In genomic region chr9:94175669-94176068, GRCh38 we compare ENCODE assay signal across 14 cellular contexts.
DNase-seq lines count a peak whose midpoint lies in the region; ATAC-seq and TF ChIP-seq lines count a peak whose summit lies in the region.
"Had no signal": no experiment of that assay in that cellular context is flagged by ENCODE, and none has a peak within 500 bp of the region (broad histone marks: within the 10 kb centered on the region; RNA-seq: fewer than 3 reads in every experiment).

No MANE protein-coding gene starts in this region.

- no peak for DNase-seq in CD8-positive, alpha-beta T cell
- DNase-seq in effector memory CD4-positive, alpha-beta T cell = no peak
- no peak for DNase-seq in osteocyte (ENCODE audit: extremely low spot score, unreplicated experiment)
- no peak for DNase-seq in GF-D8 (lab: John Stamatoyannopoulos, UW)
- no peak for DNase-seq in posterior vena cava (ENCODE audit: low spot score)
- DNase-seq in NCI-H187 (lab: John Stamatoyannopoulos, UW) = no peak
- DNase-seq: foreskin fibroblast, NCI-H2227 treated with DMSO at 0.1 percent for 48 hours, PC-3, right cardiac atrium, T-helper 1 cell had no signal

- no peaks in the 10 kb centered on the region for H3K9me3 ChIP-seq in CD8-positive, alpha-beta T cell (ENCODE audit: low read length)
- no peaks in the 10 kb centered on the region for H3K9me3 ChIP-seq in OCI-LY3 (ENCODE audit: insufficient read depth, low read length)
- H3K9me3 ChIP-seq in effector memory CD4-positive, alpha-beta T cell (ENCODE audit: control insufficient read depth, low read length) = no peaks in the 10 kb centered on the region
- H3K9me3 ChIP-seq: thoracic aorta had no signal

- H3K4me2 ChIP-seq in OCI-LY3 (ENCODE audit: low read length) = peak overlapping the region; percentile 43

- peaks cover 76% of the 10 kb centered on the region for H3K4me1 Mint-ChIP-seq in CD8-positive, alpha-beta T cell (ENCODE audit: low read depth)
- H3K4me1 Mint-ChIP-seq in osteocyte (ENCODE audit: unreplicated experiment) = peaks cover 72% of the 10 kb centered on the region

- peak overlapping the region; percentile 5 for H3K4me3 Mint-ChIP-seq in CD8-positive, alpha-beta T cell
- no peak overlapping the region for H3K4me3 Mint-ChIP-seq in osteocyte (ENCODE audit: unreplicated experiment)

- peaks cover 96% of the 10 kb centered on the region for H3K79me2 ChIP-seq in OCI-LY3 (ENCODE audit: low read length)

- intact Hi-C loops in CD8-positive, alpha-beta T cell (cut with DNase I, micrococcal nuclease) = loop anchor here in 1 of 2 experiments (2.0 to 10.0 kb wide), 3 partner anchors 83 to 1081 kb away; partner anchors contain the start of genes CARD19, PHF2 and ZNF169
- intact Hi-C loops in posterior vena cava (cut with DNase I) = loop anchor here in 1 of 2 donors (2.0 kb wide), 1 partner anchor 21 kb away; no protein-coding TSS in a partner anchor

- no peak for TF ChIP-seq CTCF in CD8-positive, alpha-beta T cell (IDR thresholded peaks at IDR 0.05)
- no peak for TF ChIP-seq CTCF in OCI-LY3 (IDR thresholded peaks at IDR 0.05; ENCODE audit: low read depth, low read length)
- TF ChIP-seq CTCF in osteocyte (IDR thresholded peaks at IDR 0.05) = no peak

- H3K27ac Mint-ChIP-seq in CD8-positive, alpha-beta T cell = peak overlapping the region; percentile 55
- H3K27ac Mint-ChIP-seq in osteocyte (ENCODE audit: unreplicated experiment) = peak overlapping the region; percentile 35

- peaks cover 35% of the 10 kb centered on the region for H3K4me1 ChIP-seq in CD8-positive, alpha-beta T cell (ENCODE audit: insufficient read depth, low read length)
- H3K4me1 ChIP-seq in OCI-LY3 (ENCODE audit: low read length) = peaks cover 73% of the 10 kb centered on the region
- peaks cover 16% of the 10 kb centered on the region for H3K4me1 ChIP-seq in effector memory CD4-positive, alpha-beta T cell (ENCODE audit: control insufficient read depth, insufficient read depth, low read length, poor library complexity, severe bottlenecking)

- no peaks in the 10 kb centered on the region for H3K9me3 Mint-ChIP-seq in CD8-positive, alpha-beta T cell
- no peaks in the 10 kb centered on the region for H3K9me3 Mint-ChIP-seq in osteocyte (ENCODE audit: unreplicated experiment)

- no peaks in the 10 kb centered on the region for H3K27me3 Mint-ChIP-seq in CD8-positive, alpha-beta T cell (ENCODE audit: low read depth)
- no peaks in the 10 kb centered on the region for H3K27me3 Mint-ChIP-seq in osteocyte (ENCODE audit: unreplicated experiment)

- no peak for ATAC-seq in CD8-positive, alpha-beta T cell
- no peak for ATAC-seq in HG03432 (IDR thresholded peaks at IDR 0.05; ENCODE audit: unreplicated experiment)
- ATAC-seq: PC-3 had no signal

- H2AFZ ChIP-seq in OCI-LY3 (ENCODE audit: low read depth, low read length) = no peak overlapping the region

- no peak overlapping the region for H3K9ac ChIP-seq in OCI-LY3 (ENCODE audit: low read length)

- CTCF ChIA-PET in CD8-positive, alpha-beta T cell (lab: Charles Lee) = interaction anchor here (3.1 kb wide), 1 partner anchor 37 kb away, joined by 13 read pairs; no protein-coding TSS in a partner anchor

- no peak overlapping the region for H3K4me3 ChIP-seq in CD8-positive, alpha-beta T cell (ENCODE audit: low read depth, low read length)
- H3K4me3 ChIP-seq in OCI-LY3 (ENCODE audit: low read length) = no peak overlapping the region
- H3K4me3 ChIP-seq in effector memory CD4-positive, alpha-beta T cell (ENCODE audit: insufficient read depth, low read depth, low read length, poor library complexity, severe bottlenecking) = no peak overlapping the region
- H3K4me3 ChIP-seq: thoracic aorta had no signal

- POLR2A ChIA-PET in CD8-positive, alpha-beta T cell (lab: Charles Lee) = no interaction called here

- H3K36me3 Mint-ChIP-seq in CD8-positive, alpha-beta T cell = peaks cover 61% of the 10 kb centered on the region
- peaks cover 54% of the 10 kb centered on the region for H3K36me3 Mint-ChIP-seq in osteocyte (ENCODE audit: unreplicated experiment)

- H3K27me3 ChIP-seq in CD8-positive, alpha-beta T cell (ENCODE audit: insufficient read depth, low read length) = no peaks in the 10 kb centered on the region
- H3K27me3 ChIP-seq in OCI-LY3 (ENCODE audit: low read depth, low read length) = no peaks in the 10 kb centered on the region
- H3K27me3 ChIP-seq in effector memory CD4-positive, alpha-beta T cell (replicated peaks; ENCODE audit: control insufficient read depth, insufficient read depth, low read length, poor library complexity, severe bottlenecking) = no peaks in the 10 kb centered on the region

- peaks cover 15% of the 10 kb centered on the region for H3K36me3 ChIP-seq in CD8-positive, alpha-beta T cell (ENCODE audit: insufficient read depth, low read length)
- H3K36me3 ChIP-seq in OCI-LY3 (replicated peaks; ENCODE audit: low read depth, low read length) = peaks cover 47% of the 10 kb centered on the region
- peaks cover 20% of the 10 kb centered on the region for H3K36me3 ChIP-seq in effector memory CD4-positive, alpha-beta T cell (ENCODE audit: control insufficient read depth, insufficient read depth, low read length)

- peaks cover 92% of the 10 kb centered on the region for H4K20me1 ChIP-seq in OCI-LY3 (ENCODE audit: insufficient read depth, low read length)

- no peak overlapping the region for H3K27ac ChIP-seq in CD8-positive, alpha-beta T cell (ENCODE audit: low read depth, low read length)
- H3K27ac ChIP-seq in OCI-LY3 (ENCODE audit: low read length) = 0 out of 2 replicates have a peak overlapping the region, but pooled peaks have one; percentile 13
- peak overlapping the region; percentile 2 for H3K27ac ChIP-seq in effector memory CD4-positive, alpha-beta T cell (ENCODE audit: insufficient read depth, low read length, poor library complexity, severe bottlenecking)
